In the genomic region with DNA sequence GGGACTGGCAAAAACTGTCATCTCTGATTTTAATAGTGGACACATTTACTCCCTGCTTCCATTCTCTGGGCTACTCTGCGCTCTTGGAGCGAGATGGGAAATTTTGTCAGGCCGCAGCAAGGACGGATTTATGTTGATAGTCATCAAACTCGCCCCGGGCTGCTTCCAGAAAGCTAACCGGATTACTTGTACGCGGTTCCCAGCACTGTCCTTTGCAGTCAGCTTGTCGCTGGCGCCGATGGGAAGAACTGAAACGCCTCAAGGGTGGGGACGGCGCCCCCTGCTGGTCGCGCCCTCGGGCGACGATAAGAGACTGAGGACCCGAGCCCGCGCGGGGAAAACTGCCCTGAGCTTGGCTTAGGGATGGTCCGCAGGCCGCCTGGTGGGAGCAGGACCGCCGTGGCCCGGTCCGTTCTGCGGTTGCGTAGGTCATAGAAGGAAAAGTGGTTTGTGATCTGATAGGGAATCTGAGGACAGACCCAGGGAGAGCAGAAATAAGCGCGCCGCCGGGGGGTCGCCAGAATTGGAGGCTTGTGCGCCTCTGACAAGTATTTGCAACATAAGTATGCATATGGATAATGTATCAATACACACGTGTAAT, we compare ENCODE assay signal across 1 cellular context.
TF ChIP-seq lines count a peak whose summit lies in the region.

No MANE protein-coding gene starts in this region.

TF ChIP-seq in WTC11, 78 proteins besides CTCF, POLR2A, EP300 and RAD21 (continued from another document):
- TF ChIP-seq, protein P1, sequence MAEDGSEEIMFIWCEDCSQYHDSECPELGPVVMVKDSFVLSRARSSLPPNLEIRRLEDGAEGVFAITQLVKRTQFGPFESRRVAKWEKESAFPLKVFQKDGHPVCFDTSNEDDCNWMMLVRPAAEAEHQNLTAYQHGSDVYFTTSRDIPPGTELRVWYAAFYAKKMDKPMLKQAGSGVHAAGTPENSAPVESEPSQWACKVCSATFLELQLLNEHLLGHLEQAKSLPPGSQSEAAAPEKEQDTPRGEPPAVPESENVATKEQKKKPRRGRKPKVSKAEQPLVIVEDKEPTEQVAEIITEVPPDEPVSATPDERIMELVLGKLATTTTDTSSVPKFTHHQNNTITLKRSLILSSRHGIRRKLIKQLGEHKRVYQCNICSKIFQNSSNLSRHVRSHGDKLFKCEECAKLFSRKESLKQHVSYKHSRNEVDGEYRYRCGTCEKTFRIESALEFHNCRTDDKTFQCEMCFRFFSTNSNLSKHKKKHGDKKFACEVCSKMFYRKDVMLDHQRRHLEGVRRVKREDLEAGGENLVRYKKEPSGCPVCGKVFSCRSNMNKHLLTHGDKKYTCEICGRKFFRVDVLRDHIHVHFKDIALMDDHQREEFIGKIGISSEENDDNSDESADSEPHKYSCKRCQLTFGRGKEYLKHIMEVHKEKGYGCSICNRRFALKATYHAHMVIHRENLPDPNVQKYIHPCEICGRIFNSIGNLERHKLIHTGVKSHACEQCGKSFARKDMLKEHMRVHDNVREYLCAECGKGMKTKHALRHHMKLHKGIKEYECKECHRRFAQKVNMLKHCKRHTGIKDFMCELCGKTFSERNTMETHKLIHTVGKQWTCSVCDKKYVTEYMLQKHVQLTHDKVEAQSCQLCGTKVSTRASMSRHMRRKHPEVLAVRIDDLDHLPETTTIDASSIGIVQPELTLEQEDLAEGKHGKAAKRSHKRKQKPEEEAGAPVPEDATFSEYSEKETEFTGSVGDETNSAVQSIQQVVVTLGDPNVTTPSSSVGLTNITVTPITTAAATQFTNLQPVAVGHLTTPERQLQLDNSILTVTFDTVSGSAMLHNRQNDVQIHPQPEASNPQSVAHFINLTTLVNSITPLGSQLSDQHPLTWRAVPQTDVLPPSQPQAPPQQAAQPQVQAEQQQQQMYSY (CRISPR knock-in tag; IDR thresholded peaks at IDR 0.05), result no peak
- TF ChIP-seq FOXK1 (CRISPR knock-in tag; IDR thresholded peaks at IDR 0.05), result 0 out of 2 replicates have a peak, but pooled peaks have one; percentile 21
- TF ChIP-seq, protein P2, sequence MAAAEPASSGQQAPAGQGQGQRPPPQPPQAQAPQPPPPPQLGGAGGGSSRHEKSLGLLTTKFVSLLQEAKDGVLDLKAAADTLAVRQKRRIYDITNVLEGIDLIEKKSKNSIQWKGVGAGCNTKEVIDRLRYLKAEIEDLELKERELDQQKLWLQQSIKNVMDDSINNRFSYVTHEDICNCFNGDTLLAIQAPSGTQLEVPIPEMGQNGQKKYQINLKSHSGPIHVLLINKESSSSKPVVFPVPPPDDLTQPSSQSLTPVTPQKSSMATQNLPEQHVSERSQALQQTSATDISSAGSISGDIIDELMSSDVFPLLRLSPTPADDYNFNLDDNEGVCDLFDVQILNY (CRISPR knock-in tag; IDR thresholded peaks at IDR 0.05), result peak; percentile 57; the same call in 1 of the 2 replicates
- TF ChIP-seq, protein P3, sequence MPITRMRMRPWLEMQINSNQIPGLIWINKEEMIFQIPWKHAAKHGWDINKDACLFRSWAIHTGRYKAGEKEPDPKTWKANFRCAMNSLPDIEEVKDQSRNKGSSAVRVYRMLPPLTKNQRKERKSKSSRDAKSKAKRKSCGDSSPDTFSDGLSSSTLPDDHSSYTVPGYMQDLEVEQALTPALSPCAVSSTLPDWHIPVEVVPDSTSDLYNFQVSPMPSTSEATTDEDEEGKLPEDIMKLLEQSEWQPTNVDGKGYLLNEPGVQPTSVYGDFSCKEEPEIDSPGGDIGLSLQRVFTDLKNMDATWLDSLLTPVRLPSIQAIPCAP (CRISPR knock-in tag; IDR thresholded peaks at IDR 0.05), result no peak
